19 cellular contexts compared by ENCODE assay signal in genomic region chr12:79668113-79668512, GRCh38. TPM values are rescaled to one million over a fixed set of nuclear protein-coding genes. Genes with fewer than 3 reads are reported as not detected.
A peak's percentile ranks its signal among the peaks of the same experiment; 100 is the strongest.
DNase-seq lines count a peak whose midpoint lies in the region; ATAC-seq and TF ChIP-seq lines count a peak whose summit lies in the region.
"Had no signal": no experiment of that assay in that cellular context is flagged by ENCODE, and none has a peak within 500 bp of the region (broad histone marks: within the 10 kb centered on the region; RNA-seq: fewer than 3 reads in every experiment).

No MANE protein-coding gene starts in this region.

- no peak overlapping the region for H2BK120ac ChIP-seq in IMR-90 (ENCODE audit: low read depth, low read length)

- in situ Hi-C loops in IMR-90 (cut with MboI; ENCODE audit: low sequenced_read_pairs) = no loop called here

- H4K91ac ChIP-seq in IMR-90 (ENCODE audit: insufficient read depth, low read depth, low read length) = no peak overlapping the region

- peaks cover 3% of the 10 kb centered on the region; the same call in 1 of the 2 replicates for H3K9me1 ChIP-seq in IMR-90 (ENCODE audit: insufficient read depth, low read length)

- H2AFZ ChIP-seq in IMR-90 (replicated peaks; ENCODE audit: low read length, poor library complexity) = no peak overlapping the region
- H2AFZ ChIP-seq: GM23248 had no signal

- H3K4me1 Mint-ChIP-seq in nephron progenitor cell (peaks cover 1% of the 10 kb centered on the region), type B pancreatic cell (ENCODE audit: unreplicated experiment) (peaks cover 10% of the 10 kb centered on the region)

- POLR2A ChIA-PET in IMR-90 (lab: Charles Lee; ENCODE audit: unreplicated experiment) = no interaction called here

- H2BK20ac ChIP-seq in IMR-90 (ENCODE audit: low read depth, low read length) = no peak overlapping the region

- no peaks in the 10 kb centered on the region for H3K9me3 ChIP-seq in IMR-90 (ENCODE audit: control insufficient read depth, insufficient read depth, low read length)

- intact Hi-C loops in IMR-90 (cut with micrococcal nuclease) = no loop called here

- H2BK5ac ChIP-seq in IMR-90 (ENCODE audit: low read depth, low read length, poor library complexity, severe bottlenecking) = no peak overlapping the region

- no peak for ATAC-seq in IMR-90 (ENCODE audit: low read depth)
- ATAC-seq: CD8-positive, alpha-beta T cell; GM12878; HCT116 had no signal

- peaks cover 13% of the 10 kb centered on the region for H3K9me3 Mint-ChIP-seq in nephron progenitor cell
- H3K9me3 Mint-ChIP-seq in type B pancreatic cell = no peaks in the 10 kb centered on the region
- H3K9me3 Mint-ChIP-seq: HFFc6, IgD-negative memory B cell had no signal

- 0 out of 2 replicates have a peak overlapping the region, but pooled peaks have one; percentile 45 for H3K14ac ChIP-seq in IMR-90 (replicated peaks; ENCODE audit: low read depth, low read length)

- WGBS in IMR-90 (ENCODE audit: extremely low coverage in 2 of 2, insufficient read length in 1 of 2), 2 experiments = no CpG with 5 or more reads among the region's 4 CpGs

- no peaks in the 10 kb centered on the region for H3K27me3 ChIP-seq in IMR-90 (ENCODE audit: control insufficient read depth, insufficient read depth, low read length)
- H3K27me3 ChIP-seq: BLaER1 treated with 17β-estradiol and CSF1 and Interleukin-3, amounts not matched to agents 10 nM and 100 nM had no signal

- no TSS peak for BruUV-seq in IMR-90 (replicated peaks; lab: Mats Ljungman, UMichigan)

- CTCF ChIA-PET in IMR-90 (lab: Yijun Ruan, JAX) = no interaction called here

- H3K27me3 Mint-ChIP-seq in nephron progenitor cell (ENCODE audit: low read depth, poor library complexity) = no peaks in the 10 kb centered on the region
- H3K27me3 Mint-ChIP-seq in type B pancreatic cell = no peaks in the 10 kb centered on the region
- H3K27me3 Mint-ChIP-seq: B cell, IgD-negative memory B cell had no signal

- TF ChIP-seq RAD21 in IMR-90 (IDR thresholded peaks at IDR 0.05; ENCODE audit: low read length) = no peak

- peaks cover 56% of the 10 kb centered on the region for H3K36me3 Mint-ChIP-seq in nephron progenitor cell (ENCODE audit: low read depth)
- peaks cover 4% of the 10 kb centered on the region for H3K36me3 Mint-ChIP-seq in type B pancreatic cell
- H3K36me3 Mint-ChIP-seq: CD8-positive, alpha-beta T cell; IgD-negative memory B cell had no signal

- no peak overlapping the region for H3K4me2 ChIP-seq in IMR-90 (ENCODE audit: low read depth, low read length)
- H3K4me2 ChIP-seq: BLaER1 treated with 17β-estradiol and CSF1 and Interleukin-3, amounts not matched to agents 10 nM and 100 nM had no signal

- TF ChIP-seq POLR2A in IMR-90 (IDR thresholded peaks at IDR 0.05; ENCODE audit: low read depth, low read length) = no peak

- H3K18ac ChIP-seq in IMR-90 (ENCODE audit: low read depth, low read length) = no peak overlapping the region

- no peak overlapping the region for H3K4ac ChIP-seq in IMR-90 (ENCODE audit: low read depth, low read length)

- H3K36me3 ChIP-seq in IMR-90 (ENCODE audit: control insufficient read depth, insufficient read depth, low read length) = no peaks in the 10 kb centered on the region

- TF ChIP-seq CTCF in IMR-90 (conservative IDR thresholded peaks at IDR 0.05; ENCODE audit: low read depth, low read length) (no peak), epithelial cell of esophagus (IDR thresholded peaks at IDR 0.05; ENCODE audit: insufficient read depth, low read depth, low read length, missing control alignments) (no peak), nephron progenitor cell (IDR thresholded peaks at IDR 0.05) (no peak), type B pancreatic cell (conservative IDR thresholded peaks at IDR 0.05) (no peak)

- no peak overlapping the region for H4K8ac ChIP-seq in IMR-90 (ENCODE audit: low read depth in 2 of 2, low read length in 2 of 2)

- H2BK15ac ChIP-seq in IMR-90 (ENCODE audit: low read depth, low read length) = no peak overlapping the region

- no peak overlapping the region for H2AK9ac ChIP-seq in IMR-90 (replicated peaks; ENCODE audit: low read depth, low read length, poor library complexity)

- dilution Hi-C loops in IMR-90 (cut with HindIII; ENCODE audit: low sequenced_read_pairs, unreplicated experiment) = no loop called here

- no peak overlapping the region for H3K56ac ChIP-seq in IMR-90 (ENCODE audit: extremely low read depth, insufficient read depth, low read length)

- H3K27ac ChIP-seq in IMR-90 (ENCODE audit: insufficient read depth, low read length) = no peak overlapping the region
- H3K27ac ChIP-seq: BLaER1 treated with 17β-estradiol and CSF1 and Interleukin-3, amounts not matched to agents 10 nM and 100 nM; GM23248 had no signal

- no peak overlapping the region for H4K5ac ChIP-seq in IMR-90 (ENCODE audit: low read depth, low read length)

- H4K20me1 ChIP-seq in IMR-90 (ENCODE audit: insufficient read depth, low read length) = peaks cover 4% of the 10 kb centered on the region

- peak overlapping the region; percentile 21 for H3K27ac Mint-ChIP-seq in nephron progenitor cell
- peak overlapping the region; percentile 36 for H3K27ac Mint-ChIP-seq in type B pancreatic cell
- H3K27ac Mint-ChIP-seq: B cell; CD8-positive, alpha-beta T cell; HFFc6; IgD-negative memory B cell had no signal

- H3K4me1 ChIP-seq in IMR-90 (ENCODE audit: control insufficient read depth, insufficient read depth, low read length) = peaks cover 4% of the 10 kb centered on the region
- H3K4me1 ChIP-seq: BLaER1 treated with 17β-estradiol and CSF1 and Interleukin-3, amounts not matched to agents 10 nM and 100 nM had no signal

- no peak overlapping the region for H3K4me3 ChIP-seq in IMR-90 (ENCODE audit: insufficient read depth, low read depth, low read length)
- H3K4me3 ChIP-seq in epithelial cell of esophagus (ENCODE audit: low read length) = no peak overlapping the region
- H3K4me3 ChIP-seq: BLaER1 treated with 17β-estradiol and CSF1 and Interleukin-3, amounts not matched to agents 10 nM and 100 nM; GM12878; GM23248 had no signal

- no peak overlapping the region for H3K4me3 Mint-ChIP-seq in nephron progenitor cell
- no peak overlapping the region for H3K4me3 Mint-ChIP-seq in type B pancreatic cell
- H3K4me3 Mint-ChIP-seq: B cell; CD8-positive, alpha-beta T cell; HFFc6; IgD-negative memory B cell had no signal

- peak overlapping the region; percentile 2 for H2AK5ac ChIP-seq in IMR-90 (ENCODE audit: low read depth, low read length)

- H3K23ac ChIP-seq in IMR-90 (ENCODE audit: low read depth, low read length) = 0 out of 2 replicates have a peak overlapping the region, but pooled peaks have one; percentile 44

- peaks cover 21 to 43% of the 10 kb centered on the region in 2 experiments for H3K79me1 ChIP-seq in IMR-90 (ENCODE audit: low read depth in 1 of 2, low read length in 2 of 2)

- no peak for DNase-seq in IMR-90
- DNase-seq in epithelial cell of esophagus (ENCODE audit: low read depth) = peak; percentile 47
- no peak for DNase-seq in nephron progenitor cell
- no peak for DNase-seq in type B pancreatic cell (ENCODE audit: extremely low spot score, unreplicated experiment)
- DNase-seq in activated CD4-positive, CD25-positive, alpha-beta regulatory T cell treated with anti-CD3 and anti-CD28 coated beads, Interleukin-2, amount 50 U/mL, for 72 hours = no peak
- no peak for DNase-seq in HCEC 1CT
- no peak for DNase-seq in NK-92 (lab: John Stamatoyannopoulos, UW; ENCODE audit: unreplicated experiment)
- DNase-seq: CD8-positive, alpha-beta T cell; DMS 273 treated with DMSO at 0.1 percent for 48 hours; DMS53; DND-41; EL; GM23248; HFFc6 had no signal

- no peak overlapping the region for H3K9ac ChIP-seq in IMR-90 (ENCODE audit: low read depth, low read length)
- H3K9ac ChIP-seq: BLaER1 treated with 17β-estradiol and CSF1 and Interleukin-3, amounts not matched to agents 10 nM and 100 nM; GM23248 had no signal

TF ChIP-seq in IMR-90, 13 proteins besides CTCF, POLR2A, EP300 and RAD21:
- TF ChIP-seq USF2 (IDR thresholded peaks at IDR 0.05; ENCODE audit: low read depth, low read length) = no peak
- TF ChIP-seq MAFK (IDR thresholded peaks at IDR 0.05; ENCODE audit: low read depth, low read length) = no peak
- TF ChIP-seq ELK1 (IDR thresholded peaks at IDR 0.05; ENCODE audit: borderline replicate concordance, low read depth, low read length) = no peak
- no peak for TF ChIP-seq RCOR1 (IDR thresholded peaks at IDR 0.05; ENCODE audit: insufficient replicate concordance, low read length)
- no peak for TF ChIP-seq BHLHE40 (IDR thresholded peaks at IDR 0.05; ENCODE audit: low read depth, low read length)
- no peak for TF ChIP-seq FOS (IDR thresholded peaks at IDR 0.05; ENCODE audit: low read depth, low read length)
- no peak for TF ChIP-seq RFX5 (IDR thresholded peaks at IDR 0.05; ENCODE audit: low read depth, low read length)
- no peak for TF ChIP-seq MAZ (IDR thresholded peaks at IDR 0.05; ENCODE audit: borderline replicate concordance, low read depth, low read length)
- no peak for TF ChIP-seq CHD1 (IDR thresholded peaks at IDR 0.05; ENCODE audit: low read depth, low read length)
- no peak for TF ChIP-seq NFE2L2 (IDR thresholded peaks at IDR 0.05; ENCODE audit: low read depth, low read length)
- TF ChIP-seq SMC3 (IDR thresholded peaks at IDR 0.05; ENCODE audit: low read depth, low read length) = no peak
- no peak for TF ChIP-seq CEBPB (IDR thresholded peaks at IDR 0.05; ENCODE audit: low read depth, low read length)
TF ChIP-seq in IMR-90: peak in this region for 0.

RNA-seq across cellular contexts. Expression of gene PAWR, which starts 22.7 kb away (rescaled TPM):
- total RNA-seq in IMR-90 (2012; rRNA removed) (13.6 and 34.4 TPM in 2 replicates), type B pancreatic cell (ENCODE audit: low replicate concordance) (72.8 and 107 TPM in 2 replicates)
- 13.2 and 13.3 TPM in 2 replicates for polyA plus RNA-seq in IMR-90 (2012; rRNA removed)
- polyA plus RNA-seq in IMR-90 (2012; cell fraction: cytosol; rRNA removed) = 9.8 and 10.8 TPM in 2 replicates
- polyA plus RNA-seq in IMR-90 (2012; cell fraction: nucleus; rRNA removed; ENCODE audit: low replicate concordance) = 18.7 and 33.9 TPM in 2 replicates
